Comparison of ENCODE assay signal across 1 cellular context in genomic region chr6:11538049-11538798, GRCh38.
TF ChIP-seq lines count a peak whose summit lies in the region.

No MANE protein-coding gene starts in this region.

TF ChIP-seq in HEK293, 187 proteins besides CTCF, POLR2A, EP300 and RAD21 (continued from another document):
- TF ChIP-seq REPIN1 (tag by site-specific recombination; IDR thresholded peaks at IDR 0.05; ENCODE audit: low read depth), result no peak
- no peak for TF ChIP-seq ZNF624 (tag by site-specific recombination; IDR thresholded peaks at IDR 0.05)
- TF ChIP-seq TRIM28 (IDR thresholded peaks at IDR 0.05; ENCODE audit: borderline replicate concordance, low read length), result no peak
- no peak for TF ChIP-seq ZNF37A (tag by site-specific recombination; IDR thresholded peaks at IDR 0.05)
- no peak for TF ChIP-seq ZNF830 (tag by site-specific recombination; IDR thresholded peaks at IDR 0.05; ENCODE audit: low read depth)
- TF ChIP-seq ZNF777 (tag by site-specific recombination; IDR thresholded peaks at IDR 0.05; ENCODE audit: borderline replicate concordance), result peak; percentile 48; the same call in 1 of the 2 replicates
- no peak for TF ChIP-seq ZNF555 (tag by site-specific recombination; conservative IDR thresholded peaks at IDR 0.05)
- TF ChIP-seq INSM2 (tag by site-specific recombination; IDR thresholded peaks at IDR 0.05), result no peak
- TF ChIP-seq SCRT1 (tag by site-specific recombination; IDR thresholded peaks at IDR 0.05; ENCODE audit: borderline replicate concordance), result no peak
- no peak for TF ChIP-seq ZNF530 (tag by site-specific recombination; IDR thresholded peaks at IDR 0.05; ENCODE audit: low read depth)
- TF ChIP-seq ELK4 (IDR thresholded peaks at IDR 0.05; ENCODE audit: borderline replicate concordance, low read depth, low read length), result no peak
- no peak for TF ChIP-seq ZNF138 (tag by site-specific recombination; IDR thresholded peaks at IDR 0.05; ENCODE audit: borderline replicate concordance)
- no peak for TF ChIP-seq ZNF16 (tag by site-specific recombination; IDR thresholded peaks at IDR 0.05; ENCODE audit: low read depth)
- TF ChIP-seq ZFP3 (tag by site-specific recombination; IDR thresholded peaks at IDR 0.05; ENCODE audit: low read depth), result no peak
- no peak for TF ChIP-seq ZNF792 (tag by site-specific recombination; IDR thresholded peaks at IDR 0.05)
- TF ChIP-seq ZNF433 (tag by site-specific recombination; IDR thresholded peaks at IDR 0.05; ENCODE audit: low read depth), result no peak
- TF ChIP-seq ZNF274 (IDR thresholded peaks at IDR 0.05; ENCODE audit: low read length), result no peak
- TF ChIP-seq ZNF274 (tag by site-specific recombination; IDR thresholded peaks at IDR 0.05; ENCODE audit: borderline replicate concordance), result no peak
- no peak for TF ChIP-seq ZNF645 (tag by site-specific recombination; IDR thresholded peaks at IDR 0.05)
- no peak for TF ChIP-seq BCL11B (tag by site-specific recombination; IDR thresholded peaks at IDR 0.05; ENCODE audit: low read depth)
- no peak for TF ChIP-seq ZNF292 (tag by site-specific recombination; IDR thresholded peaks at IDR 0.05; ENCODE audit: borderline replicate concordance, low read depth)
- no peak for TF ChIP-seq HOXA7 (CRISPR knock-in tag; IDR thresholded peaks at IDR 0.05; ENCODE audit: borderline replicate concordance)
- TF ChIP-seq ZNF623 (tag by site-specific recombination; IDR thresholded peaks at IDR 0.05), result no peak
- TF ChIP-seq ZNF280C (tag by site-specific recombination; IDR thresholded peaks at IDR 0.05), result no peak
- TF ChIP-seq GFI1B (tag by site-specific recombination; IDR thresholded peaks at IDR 0.05), result no peak
- TF ChIP-seq PRDM2 (tag by site-specific recombination; IDR thresholded peaks at IDR 0.05; ENCODE audit: borderline replicate concordance), result no peak
- no peak for TF ChIP-seq ZNF670 (tag by site-specific recombination; IDR thresholded peaks at IDR 0.05; ENCODE audit: low read depth)
- peak; percentile 95 for TF ChIP-seq ZBTB26 (tag by site-specific recombination; optimal IDR thresholded peaks at IDR 0.05)
